Comparison of ENCODE assay signal across 1 cellular context in genomic region chr7:105493196-105493927, GRCh38.
TF ChIP-seq lines count a peak whose summit lies in the region.

No MANE protein-coding gene starts in this region.

TF ChIP-seq in WTC11, 78 proteins besides CTCF, POLR2A, EP300 and RAD21 (continued from another document):
- TF ChIP-seq ZSCAN18 (CRISPR knock-in tag; IDR thresholded peaks at IDR 0.05), result no peak
